In genomic region chr2:60771508-60771907, GRCh38 we compare ENCODE assay signal across 3 cellular contexts.
A peak's percentile ranks its signal among the peaks of the same experiment; 100 is the strongest.
TF ChIP-seq lines count a peak whose summit lies in the region.

No MANE protein-coding gene starts in this region.

TF ChIP-seq in HepG2, 621 proteins besides CTCF, POLR2A, EP300 and RAD21:
- TF ChIP-seq MAFF (IDR thresholded peaks at IDR 0.05; ENCODE audit: low read depth, low read length) = peak; percentile 37; the same call in 1 of the 2 replicates
- TF ChIP-seq ZSCAN22 (CRISPR knock-in tag; IDR thresholded peaks at IDR 0.05) = no peak
- TF ChIP-seq MAFK (conservative IDR thresholded peaks at IDR 0.05 in 1 of 2, IDR thresholded peaks at IDR 0.05 in 1 of 2; ENCODE audit: low read length in 2 of 2) = peak; percentile 49 to 58; a peak in 3 of 4 replicates
- no peak for TF ChIP-seq ZSCAN31 (CRISPR knock-in tag; IDR thresholded peaks at IDR 0.05; ENCODE audit: low read depth)

TF ChIP-seq in A549, 52 proteins besides CTCF, POLR2A, EP300 and RAD21:
- TF ChIP-seq MAFK (IDR thresholded peaks at IDR 0.05; ENCODE audit: partially characterized antibody) = peak; percentile 44
- TF ChIP-seq MAX (IDR thresholded peaks at IDR 0.05) = no peak

TF ChIP-seq in K562, 482 proteins besides CTCF, POLR2A, EP300 and RAD21:
- TF ChIP-seq MAX (CRISPR knock-in tag; IDR thresholded peaks at IDR 0.05) = no peak
- peak; percentile 68 for TF ChIP-seq ZNF316 (IDR thresholded peaks at IDR 0.05)
- peak; percentile 52; the same call in 1 of the 2 replicates for TF ChIP-seq C11orf30 (IDR thresholded peaks at IDR 0.05; ENCODE audit: low read depth)
